9 cellular contexts compared by ENCODE assay signal in the genomic region with DNA sequence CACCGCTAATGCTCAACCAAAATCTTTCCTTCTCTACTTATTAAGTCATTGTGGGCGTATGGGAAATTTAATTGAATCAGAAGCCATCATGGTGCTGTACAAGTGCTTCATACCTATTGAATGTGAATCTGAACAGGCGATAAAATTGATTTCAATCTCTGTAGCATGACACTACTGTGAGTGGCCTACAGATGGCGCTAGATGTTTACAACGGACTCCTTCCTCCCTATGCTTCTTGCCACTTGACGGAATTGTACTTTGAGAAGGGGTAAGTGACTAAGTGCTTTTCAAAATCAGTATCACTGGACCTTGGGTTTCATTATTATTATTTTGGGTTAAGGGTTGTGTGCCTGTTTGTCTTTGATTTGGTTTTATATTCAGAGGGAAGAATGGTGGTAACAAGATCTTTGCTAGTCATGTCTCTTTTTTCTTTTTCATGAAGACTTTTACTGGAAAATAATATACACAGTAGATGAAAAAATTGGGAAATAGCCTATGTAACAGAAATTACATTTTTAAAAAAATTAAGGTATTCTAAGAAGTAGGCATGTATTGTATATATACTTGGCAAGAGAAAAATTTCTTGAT. TPM values are rescaled to one million over a fixed set of nuclear protein-coding genes. Genes with fewer than 3 reads are reported as not detected.
DNase-seq lines count a peak whose midpoint lies in the region; ATAC-seq, FAIRE-seq and TF ChIP-seq lines count a peak whose summit lies in the region.
"Had no signal": no experiment of that assay in that cellular context is flagged by ENCODE, and none has a peak within 500 bp of the region (broad histone marks: within the 10 kb centered on the region; RNA-seq: fewer than 3 reads in every experiment).

No MANE protein-coding gene starts in this region.

- DNase-seq in D341Med (ENCODE audit: low spot score) (peak; percentile 66), MM.1S (peak; percentile 68), SHP77 treated with DMSO at 0.1 percent for 48 hours (lab: John Stamatoyannopoulos, UW) (peak; percentile 18), frontal cortex (ENCODE audit: low spot score in 2 of 2) (peak; percentile 18 to 39), pons (ENCODE audit: low spot score) (peak; percentile 80), urothelium cell line (ENCODE audit: low spot score) (peak; percentile 68)
- DNase-seq in activated T-helper 2 cell treated with anti-CD3 and anti-CD28 coated beads, Interferon-gamma antibody, Interleukin-2, Interleukin-4, amounts not matched to agents 10 μg/mL and 5 μg/mL and 100 μg/mL, durations not matched to agents 14 hours and 24 hours and 36 hours (ENCODE audit: low spot score), result peak; percentile 48

- H3K9me2 ChIP-seq in MM.1S (replicated peaks; ENCODE audit: insufficient read depth, low read length), result no peaks in the 10 kb centered on the region

- H3K4me1 ChIP-seq in MM.1S (ENCODE audit: low read length), result no peaks in the 10 kb centered on the region

- H3K27me3 ChIP-seq in MM.1S (replicated peaks; ENCODE audit: insufficient read depth, low read length), result no peaks in the 10 kb centered on the region

- peaks cover 7% of the 10 kb centered on the region for H3K27me3 Mint-ChIP-seq in activated T-helper 2 cell treated with anti-CD3 and anti-CD28 coated beads, Interferon-gamma antibody, Interleukin-2, Interleukin-4, amounts not matched to agents 10 μg/mL and 5 μg/mL and 100 μg/mL, durations not matched to agents 14 hours and 24 hours and 36 hours (ENCODE audit: low read depth)
- H3K27me3 Mint-ChIP-seq: activated naive CD8-positive, alpha-beta T cell had no signal

- H4K20me1 ChIP-seq in MM.1S (ENCODE audit: insufficient read depth, low read length), result no peaks in the 10 kb centered on the region

- H3F3A ChIP-seq in MM.1S (ENCODE audit: insufficient read depth, low read length), result no peaks in the 10 kb centered on the region

- no peak overlapping the region for H3K27ac ChIP-seq in MM.1S (ENCODE audit: low read length)

- TF ChIP-seq CTCF in MM.1S (IDR thresholded peaks at IDR 0.05; ENCODE audit: low read length), result peak; percentile 94

- no peak overlapping the region for H3K4me2 ChIP-seq in MM.1S (ENCODE audit: low read depth, low read length)

- intact Hi-C loops in activated T-helper 2 cell treated with anti-CD3 and anti-CD28 coated beads, Interferon-gamma antibody, Interleukin-2, Interleukin-4, amounts not matched to agents 10 μg/mL and 5 μg/mL and 100 μg/mL, durations not matched to agents 14 hours and 24 hours and 36 hours (cut with micrococcal nuclease), result loop anchor here (1.0 to 10.0 kb wide), 5 partner anchors 16 to 308 kb away; a partner anchor contains a TSS

- ATAC-seq in GM21723 (IDR thresholded peaks at IDR 0.05; ENCODE audit: unreplicated experiment), result peak; percentile 76

- H3K4me3 ChIP-seq in MM.1S (ENCODE audit: low read length), result no peak overlapping the region

- peaks cover 10% of the 10 kb centered on the region for H3K4me1 Mint-ChIP-seq in activated T-helper 2 cell treated with anti-CD3 and anti-CD28 coated beads, Interferon-gamma antibody, Interleukin-2, Interleukin-4, amounts not matched to agents 10 μg/mL and 5 μg/mL and 100 μg/mL, durations not matched to agents 14 hours and 24 hours and 36 hours (ENCODE audit: low read depth)

- no peak overlapping the region for H3K9ac ChIP-seq in MM.1S (ENCODE audit: low read length)

- no peak overlapping the region for H3K27ac Mint-ChIP-seq in activated T-helper 2 cell treated with anti-CD3 and anti-CD28 coated beads, Interferon-gamma antibody, Interleukin-2, Interleukin-4, amounts not matched to agents 10 μg/mL and 5 μg/mL and 100 μg/mL, durations not matched to agents 14 hours and 24 hours and 36 hours
- H3K27ac Mint-ChIP-seq: activated naive CD8-positive, alpha-beta T cell had no signal

- FAIRE-seq in frontal cortex (lab: Jason Lieb, UNC) (no peak), urothelium cell line (lab: Jason Lieb, UNC) (no peak)

- no peaks in the 10 kb centered on the region for H3K9me3 Mint-ChIP-seq in activated T-helper 2 cell treated with anti-CD3 and anti-CD28 coated beads, Interferon-gamma antibody, Interleukin-2, Interleukin-4, amounts not matched to agents 10 μg/mL and 5 μg/mL and 100 μg/mL, durations not matched to agents 14 hours and 24 hours and 36 hours

- no peaks in the 10 kb centered on the region for H3K36me3 ChIP-seq in MM.1S (replicated peaks; ENCODE audit: insufficient read depth, low read length)

- no peaks in the 10 kb centered on the region for H3K36me3 Mint-ChIP-seq in activated T-helper 2 cell treated with anti-CD3 and anti-CD28 coated beads, Interferon-gamma antibody, Interleukin-2, Interleukin-4, amounts not matched to agents 10 μg/mL and 5 μg/mL and 100 μg/mL, durations not matched to agents 14 hours and 24 hours and 36 hours (ENCODE audit: low read depth)
- H3K36me3 Mint-ChIP-seq: activated naive CD8-positive, alpha-beta T cell had no signal

- H3K9me3 ChIP-seq in MM.1S (replicated peaks; ENCODE audit: insufficient read depth, low read length), result no peaks in the 10 kb centered on the region

- H2AFZ ChIP-seq in MM.1S (ENCODE audit: low read length), result no peak overlapping the region

- H3K79me2 ChIP-seq in MM.1S (ENCODE audit: low read length), result no peaks in the 10 kb centered on the region

- H3K4me3 Mint-ChIP-seq in activated T-helper 2 cell treated with anti-CD3 and anti-CD28 coated beads, Interferon-gamma antibody, Interleukin-2, Interleukin-4, amounts not matched to agents 10 μg/mL and 5 μg/mL and 100 μg/mL, durations not matched to agents 14 hours and 24 hours and 36 hours (ENCODE audit: low read depth), result no peak overlapping the region
- H3K4me3 Mint-ChIP-seq: activated naive CD8-positive, alpha-beta T cell had no signal

RNA-seq across cellular contexts. Expression of a gene that starts 35.4 kb away (rescaled TPM):
- total RNA-seq in activated T-helper 2 cell treated with anti-CD3 and anti-CD28 coated beads, Interferon-gamma antibody, Interleukin-2, Interleukin-4, amounts not matched to agents 10 μg/mL and 5 μg/mL and 100 μg/mL, durations not matched to agents 14 hours and 24 hours and 36 hours, result not detected in 2 replicates
- not detected for total RNA-seq in frontal cortex

Comparison
In these comparisons a context has a peak if more than half of its experiments do, and no peak if none do; other contexts are left out.
1. DNase-seq: peak in every context shown above with its lines; median percentile 80 in pons; 68 in MM.1S; 68 in urothelium cell line; 66 in D341Med; 48 in activated T-helper 2 cell treated with anti-CD3 and anti-CD28 coated beads, Interferon-gamma antibody, Interleukin-2, Interleukin-4, amounts not matched to agents 10 μg/mL and 5 μg/mL and 100 μg/mL, durations not matched to agents 14 hours and 24 hours and 36 hours; 28 in frontal cortex; 18 in SHP77 treated with DMSO at 0.1 percent for 48 hours.